In the genomic region with DNA sequence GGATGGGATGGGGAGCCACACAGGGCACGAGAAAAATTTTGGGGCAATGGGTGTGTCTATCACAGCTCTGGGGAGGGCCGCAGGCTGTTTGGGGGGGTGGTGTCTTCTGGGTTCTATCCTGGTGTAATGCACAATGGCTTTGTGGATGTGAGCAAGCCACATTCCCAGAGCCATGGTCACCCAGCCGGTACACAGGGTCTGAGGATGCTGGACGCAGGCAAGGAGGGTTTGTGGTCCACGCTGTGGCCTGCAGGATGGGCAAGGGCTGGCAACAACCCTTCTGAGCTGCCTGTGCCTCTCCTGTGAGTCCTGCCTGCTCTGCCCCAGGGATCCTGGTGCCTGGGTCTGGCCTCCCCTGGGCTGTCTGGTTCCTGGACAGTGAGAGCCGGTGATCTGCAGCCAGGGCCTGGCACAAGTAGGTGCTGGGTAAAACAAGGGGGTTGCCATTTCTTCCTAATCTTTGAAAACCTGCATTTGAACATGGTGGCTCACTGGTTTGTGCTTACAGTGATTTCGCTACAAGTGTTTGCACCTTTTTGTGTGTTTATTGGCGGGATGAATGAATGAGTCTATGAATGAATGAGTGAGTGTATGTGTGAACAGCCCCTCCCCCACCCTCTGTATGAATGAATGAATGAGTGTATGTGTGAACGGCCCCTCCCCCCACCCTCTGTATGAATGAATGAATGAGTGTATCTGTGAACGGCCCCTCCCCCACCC, we compare ENCODE assay signal across 21 cellular contexts. TPM values are rescaled to one million over a fixed set of nuclear protein-coding genes. Genes with fewer than 3 reads are reported as not detected.
A peak's percentile ranks its signal among the peaks of the same experiment; 100 is the strongest.
DNase-seq lines count a peak whose midpoint lies in the region; ATAC-seq and TF ChIP-seq lines count a peak whose summit lies in the region.
"Had no signal": no experiment of that assay in that cellular context is flagged by ENCODE, and none has a peak within 500 bp of the region (broad histone marks: within the 10 kb centered on the region; RNA-seq: fewer than 3 reads in every experiment).

No MANE protein-coding gene starts in this region.

- H3K4me1 ChIP-seq in NT2/D1 (ENCODE audit: insufficient read depth, insufficient read length) (peaks cover 6% of the 10 kb centered on the region), left lung (peaks cover 4 to 6% of the 10 kb centered on the region in 2 donors), spleen (peaks cover 0 to 9% (median 6%) of the 10 kb centered on the region in 6 donors), prostate gland (replicated peaks) (no peaks in the 10 kb centered on the region)

- H3K4me3 ChIP-seq in NT2/D1 (ENCODE audit: insufficient read length, low read depth), result no peak overlapping the region
- H3K4me3 ChIP-seq in left lung, result no peak overlapping the region
- H3K4me3 ChIP-seq in spleen, result no peak overlapping the region
- H3K4me3 ChIP-seq in coronary artery, result no peak overlapping the region
- H3K4me3 ChIP-seq in prostate gland, result no peak overlapping the region
- H3K4me3 ChIP-seq: smooth muscle cell, transverse colon had no signal

- ATAC-seq in left lung (no peak), GM18505 (IDR thresholded peaks at IDR 0.05; ENCODE audit: unreplicated experiment) (no peak)

- H3K27me3 ChIP-seq in NT2/D1 (ENCODE audit: insufficient read depth, insufficient read length) (no peaks in the 10 kb centered on the region), left lung (peaks cover 0 to 13% of the 10 kb centered on the region in 2 donors), spleen (replicated peaks in 1 of 7) (peaks cover 0 to 16% (median 0%) of the 10 kb centered on the region in 7 donors), prostate gland (replicated peaks; ENCODE audit: insufficient read depth) (peaks cover 2% of the 10 kb centered on the region)
- H3K27me3 ChIP-seq: transverse colon had no signal

- DNase-seq in activated effector memory CD4-positive, alpha-beta T cell treated with anti-CD3 and anti-CD28 coated beads, Interleukin-2, amount 50 U/mL, for 16 hours, result peak; percentile 50
- no peak for DNase-seq in activated effector memory CD4-positive, alpha-beta T cell treated with Interleukin-2 at 50 U/mL for 16 hours
- no peak for DNase-seq in NT2/D1 (ENCODE audit: low read depth, low spot score)
- DNase-seq in left lung, result peak; percentile 23 to 44
- DNase-seq in spleen, result peak; percentile 50
- DNase-seq in coronary artery (ENCODE audit: low spot score), result no peak
- no peak for DNase-seq in prostate gland (ENCODE audit: low spot score)
- DNase-seq: activated CD4-positive, alpha-beta T cell treated with anti-CD3 and anti-CD28 coated beads, Interleukin-2, amount 50 U/mL, for 48 hours; H9; hypothalamus; kidney glomerular epithelial cell; NCI-H1105; PC-3 had no signal

- intact Hi-C loops in left lung (cut with DNase I) (loop anchor here in 1 of 2 donors (5.0 kb wide), 1 partner anchor 45 kb away; no protein-coding TSS in a partner anchor), spleen (cut with DNase I; ENCODE audit: low total_unique reads) (no loop called here), prostate gland (cut with DNase I) (no loop called here)

- TF ChIP-seq POLR2A in spleen (IDR thresholded peaks at IDR 0.05) (no peak), prostate gland (IDR thresholded peaks at IDR 0.05) (no peak), GM18505 (IDR thresholded peaks at IDR 0.05; ENCODE audit: borderline replicate concordance, extremely low read depth, insufficient read depth, insufficient read length) (no peak)

- TF ChIP-seq CTCF in left lung (IDR thresholded peaks at IDR 0.05) (no peak), spleen (IDR thresholded peaks at IDR 0.05 in 8 of 11, conservative IDR thresholded peaks at IDR 0.05 in 3 of 11) (no peak), coronary artery (IDR thresholded peaks at IDR 0.05) (no peak), prostate gland (IDR thresholded peaks at IDR 0.05) (no peak)

- 80 to 94% (median 91%) methylated on average over 9 to 10 of the region's 10 CpGs for WGBS in spleen, 5 donors
- WGBS in prostate gland, result 85% methylated on average over 9 of the region's 10 CpGs

- H3K27ac ChIP-seq in left lung, result no peak overlapping the region
- H3K27ac ChIP-seq in spleen, result no peak overlapping the region
- no peak overlapping the region for H3K27ac ChIP-seq in coronary artery
- H3K27ac ChIP-seq in prostate gland, result no peak overlapping the region
- H3K27ac ChIP-seq: KMS-11, transverse colon had no signal

- peak overlapping the region; percentile 51 for H3K9ac ChIP-seq in NT2/D1 (ENCODE audit: insufficient read length, low read depth)
- H3K9ac ChIP-seq: KMS-11 had no signal

- no peaks in the 10 kb centered on the region for H3K9me3 ChIP-seq in NT2/D1 (ENCODE audit: insufficient read depth, low read length)
- H3K9me3 ChIP-seq in left lung, result no peaks in the 10 kb centered on the region
- H3K9me3 ChIP-seq in spleen, result no peaks in the 10 kb centered on the region
- no peaks in the 10 kb centered on the region for H3K9me3 ChIP-seq in prostate gland
- H3K9me3 ChIP-seq: transverse colon had no signal

- H3K36me3 ChIP-seq in NT2/D1 (ENCODE audit: insufficient read depth, insufficient read length, low read length), result no peaks in the 10 kb centered on the region
- H3K36me3 ChIP-seq in left lung, result no peaks in the 10 kb centered on the region
- H3K36me3 ChIP-seq in spleen, result no peaks in the 10 kb centered on the region
- no peaks in the 10 kb centered on the region for H3K36me3 ChIP-seq in prostate gland
- H3K36me3 ChIP-seq: transverse colon had no signal

RNA-seq across cellular contexts. Expression of a gene that starts 4.4 kb away (rescaled TPM):
- total RNA-seq in left lung, result 10 to 100 TPM; 62.2 to 71.6 TPM
- 10 to 100 TPM; 32.5 to 75.2 (median 44.5) TPM for total RNA-seq in spleen
- polyA plus RNA-seq in spleen, result 100 to 1,000 TPM in 2 of 3 donors, 10 to 100 TPM in 1; 58.7 to 160 (median 122) TPM
- 100 to 1,000 TPM; 155 to 162 TPM for total RNA-seq in prostate gland

RNA-seq across cellular contexts. Expression of a gene that starts 23.2 kb away (rescaled TPM):
- total RNA-seq in left lung, result 1 to 10 TPM; 2.0 to 3.0 TPM
- total RNA-seq in spleen, result 1 to 10 TPM in 5 of 7 donors, under 1 TPM in 1, not detected in 1; 0.97 to 4.9 (median 1.9) TPM
- polyA plus RNA-seq in spleen, result 1 to 10 TPM in 2 of 3 donors, under 1 TPM in 1; 0.64 to 4.4 (median 3.5) TPM
- total RNA-seq in prostate gland, result 1 to 10 TPM; 4.5 to 8.4 TPM
- total RNA-seq: astrocyte, H9, PC-3 had no signal

RNA-seq across cellular contexts. Expression of a gene that starts 51.0 kb away (rescaled TPM):
- total RNA-seq in left lung (not detected), spleen (not detected), prostate gland (under 1 TPM in 1 of 2 donors, not detected in 1; 0.17 TPM)
- under 1 TPM; 0.03 to 0.64 (median 0.20) TPM for polyA plus RNA-seq in spleen
- total RNA-seq: astrocyte; CD4-positive, alpha-beta T cell; H9; osteocyte; PC-3; smooth muscle cell; transverse colon had no signal
- polyA plus RNA-seq: smooth muscle cell had no signal

RNA-seq across cellular contexts. Expression of a gene that starts 54.9 kb away (rescaled TPM):
- total RNA-seq in left lung, result 100 to 1,000 TPM; 119 to 193 TPM
- 100 to 1,000 TPM in 3 of 7 donors, 10 to 100 TPM in 4; 21.0 to 620 (median 79.7) TPM for total RNA-seq in spleen
- 100 to 1,000 TPM in 2 of 3 donors, 10 to 100 TPM in 1; 10.1 to 104 (median 101) TPM for polyA plus RNA-seq in spleen
- 100 to 1,000 TPM; 126 to 163 TPM for total RNA-seq in prostate gland
- total RNA-seq: activated T-helper 1 cell treated with anti-CD3 and anti-CD28 coated beads, Interleukin-12 subunit alpha, Interleukin-12 subunit beta, Interleukin-2, Interleukin-4 antibody, amounts not matched to agents 30 ng/mL and 10 ng/mL and 1 ng/mL, durations not matched to agents 14 hours and 24 hours and 36 hours; CD4-positive, alpha-beta T cell; PC-3 had no signal

Comparison
In these comparisons a context has a peak if more than half of its experiments do, and no peak if none do; other contexts are left out.
1. DNase-seq: peak in activated effector memory CD4-positive, alpha-beta T cell treated with anti-CD3 and anti-CD28 coated beads, Interleukin-2, amount 50 U/mL, for 16 hours (single experiment), left lung (2 of 2) and spleen (single experiment); none in activated effector memory CD4-positive, alpha-beta T cell treated with Interleukin-2 at 50 U/mL for 16 hours (single experiment), NT2/D1 (single experiment), coronary artery (single experiment) and prostate gland (single experiment).